ENCODE assay signal across 11 cellular contexts in genomic region chr14:75648066-75648838, GRCh38. TPM values are rescaled to one million over a fixed set of nuclear protein-coding genes. Genes with fewer than 3 reads are reported as not detected.
A peak's percentile ranks its signal among the peaks of the same experiment; 100 is the strongest.
DNase-seq lines count a peak whose midpoint lies in the region; ATAC-seq and TF ChIP-seq lines count a peak whose summit lies in the region.
"Had no signal": no experiment of that assay in that cellular context is flagged by ENCODE, and none has a peak within 500 bp of the region (broad histone marks: within the 10 kb centered on the region; RNA-seq: fewer than 3 reads in every experiment).

No MANE protein-coding gene starts in this region.

- in situ Hi-C loops in HAP-1 (cut with MboI; ENCODE audit: low sequenced_read_pairs), result no loop called here

- intact Hi-C loops in prostate gland (cut with DNase I), result no loop called here
- intact Hi-C loops in CD4-positive, alpha-beta T cell (cut with DNase I, micrococcal nuclease), result no loop called here

- no peaks in the 10 kb centered on the region for H3K27me3 ChIP-seq in prostate gland (replicated peaks; ENCODE audit: insufficient read depth)
- H3K27me3 ChIP-seq in HAP-1 (ENCODE audit: low read depth), result no peaks in the 10 kb centered on the region
- no peaks in the 10 kb centered on the region for H3K27me3 ChIP-seq in CD4-positive, alpha-beta T cell (ENCODE audit: control insufficient read depth, insufficient read depth, low read length)

- H3K4me3 ChIP-seq in prostate gland (no peak overlapping the region), HAP-1 (no peak overlapping the region)
- H3K4me3 ChIP-seq: GM12878 had no signal

- TF ChIP-seq CTCF in RWPE1 (conservative IDR thresholded peaks at IDR 0.05; ENCODE audit: low read depth) (no peak), prostate gland (IDR thresholded peaks at IDR 0.05) (no peak)
- no peak for TF ChIP-seq CTCF in CD4-positive, alpha-beta T cell (IDR thresholded peaks at IDR 0.05)

- no peak overlapping the region for H3K27ac Mint-ChIP-seq in CD4-positive, alpha-beta T cell

- H3K9me3 ChIP-seq in prostate gland, result no peaks in the 10 kb centered on the region
- H3K9me3 ChIP-seq in HAP-1, result no peaks in the 10 kb centered on the region
- no peaks in the 10 kb centered on the region for H3K9me3 ChIP-seq in CD4-positive, alpha-beta T cell (ENCODE audit: control insufficient read depth, low read length)

- DNase-seq in EL, result peak; percentile 99
- peak; percentile 80 for DNase-seq in RWPE1 (ENCODE audit: low spot score)
- peak; percentile 89 for DNase-seq in fibroblast of the conjunctiva (ENCODE audit: low read depth)
- peak; percentile 72 for DNase-seq in prostate gland (ENCODE audit: low spot score)
- no peak for DNase-seq in HAP-1 (ENCODE audit: low spot score in 2 of 2)
- DNase-seq in CD4-positive, alpha-beta T cell, result no peak
- DNase-seq in SIG-M5 treated with dmso at 0.1 percent for 504 hours (lab: John Stamatoyannopoulos, UW; ENCODE audit: unreplicated experiment), result no peak
- DNase-seq: erythroblast; stimulated activated CD4-positive, alpha-beta T cell treated with anti-CD3 and anti-CD28 coated beads, Interleukin-4, amount 100 ng/mL, for 4 hours had no signal

- H3K9me3 Mint-ChIP-seq in CD4-positive, alpha-beta T cell, result no peaks in the 10 kb centered on the region

- H3K4me1 ChIP-seq in prostate gland (replicated peaks), result peaks cover 7% of the 10 kb centered on the region
- H3K4me1 ChIP-seq in HAP-1, result no peaks in the 10 kb centered on the region

- 33% methylated on average over 9 of the region's 9 CpGs for WGBS in prostate gland

- no peak for ATAC-seq in GM18867 (IDR thresholded peaks at IDR 0.05; ENCODE audit: unreplicated experiment)
- no peak for ATAC-seq in CD4-positive, alpha-beta T cell (ENCODE audit: poor library complexity)
- ATAC-seq: GM12878 had no signal

- CTCF ChIA-PET in RWPE1 (lab: Yijun Ruan, JAX), result interaction anchor here (13.8 kb wide), 1 partner anchor 72 kb away, joined by 162 read pairs; the partner anchor contains the start of gene FLVCR2
- CTCF ChIA-PET in CD4-positive, alpha-beta T cell (lab: Charles Lee), result no interaction called here

- H3K36me3 Mint-ChIP-seq in CD4-positive, alpha-beta T cell (ENCODE audit: low read depth), result peaks cover 73% of the 10 kb centered on the region

- H3K27ac ChIP-seq in RWPE1, result peak overlapping the region; percentile 77
- H3K27ac ChIP-seq in prostate gland, result peak overlapping the region; percentile 20 to 59
- H3K27ac ChIP-seq in CD4-positive, alpha-beta T cell (ENCODE audit: low read depth, low read length), result no peak overlapping the region

- no peaks in the 10 kb centered on the region for H3K36me3 ChIP-seq in prostate gland
- peaks cover 22% of the 10 kb centered on the region for H3K36me3 ChIP-seq in HAP-1 (replicated peaks)

- H3K27me3 Mint-ChIP-seq in CD4-positive, alpha-beta T cell, result no peaks in the 10 kb centered on the region

- POLR2A ChIA-PET in RWPE1 (lab: Yijun Ruan, JAX; ENCODE audit: low non-redundant PET), result no interaction called here
- POLR2A ChIA-PET in CD4-positive, alpha-beta T cell (lab: Charles Lee), result no interaction called here

- H3K4me1 Mint-ChIP-seq in CD4-positive, alpha-beta T cell (ENCODE audit: low read depth), result no peaks in the 10 kb centered on the region

- no peak for TF ChIP-seq POLR2A in prostate gland (IDR thresholded peaks at IDR 0.05)

- no peak overlapping the region for H3K4me3 Mint-ChIP-seq in CD4-positive, alpha-beta T cell

RNA-seq across cellular contexts. Expression of gene ERG28, which starts 12.4 kb away (rescaled TPM):
- total RNA-seq in prostate gland, result 10 to 100 TPM; 16.7 to 54.6 TPM
- total RNA-seq in CD4-positive, alpha-beta T cell, result 1 to 10 TPM; 5.7 to 5.8 TPM

RNA-seq across cellular contexts. Expression of gene TTLL5, which starts 12.8 kb away (rescaled TPM):
- total RNA-seq in prostate gland, result 10 to 100 TPM; 40.3 to 46.2 TPM
- total RNA-seq in CD4-positive, alpha-beta T cell, result 10 to 100 TPM; 19.8 to 26.4 TPM

Comparison
In these comparisons a context has a peak if more than half of its experiments do, and no peak if none do; other contexts are left out.
1. DNase-seq: peak in EL (single experiment), RWPE1 (single experiment), fibroblast of the conjunctiva (single experiment) and prostate gland (single experiment); none in HAP-1 (0 of 2), CD4-positive, alpha-beta T cell (0 of 10) and SIG-M5 treated with dmso at 0.1 percent for 504 hours (single experiment).